In genomic region chr2:187547353-187547979, GRCh38 we compare ENCODE assay signal across 9 cellular contexts. TPM values are rescaled to one million over a fixed set of nuclear protein-coding genes. Genes with fewer than 3 reads are reported as not detected.
A peak's percentile ranks its signal among the peaks of the same experiment; 100 is the strongest.
DNase-seq lines count a peak whose midpoint lies in the region; ATAC-seq and TF ChIP-seq lines count a peak whose summit lies in the region.
"Had no signal": no experiment of that assay in that cellular context is flagged by ENCODE, and none has a peak within 500 bp of the region (broad histone marks: within the 10 kb centered on the region; RNA-seq: fewer than 3 reads in every experiment).

No MANE protein-coding gene starts in this region.

- CTCF ChIA-PET in activated CD4-positive, alpha-beta memory T cell treated with anti-CD3 and anti-CD28 coated beads, Interleukin-2, amount 10 ng/mL, durations not matched to agents 7 days and 5 days (lab: Charles Lee) = no interaction called here

- peaks cover 3% of the 10 kb centered on the region for H3K27me3 Mint-ChIP-seq in activated CD4-positive, alpha-beta memory T cell treated with anti-CD3 and anti-CD28 coated beads, Interleukin-2, amount 10 ng/mL, durations not matched to agents 7 days and 5 days

- no peak overlapping the region for H3K27ac Mint-ChIP-seq in activated CD4-positive, alpha-beta memory T cell treated with anti-CD3 and anti-CD28 coated beads, Interleukin-2, amount 10 ng/mL, durations not matched to agents 7 days and 5 days
- H3K27ac Mint-ChIP-seq: stimulated activated naive CD8-positive, alpha-beta T cell treated with anti-CD3 and anti-CD28 coated beads, Interleukin-15, Interleukin-2, amounts not matched to agents 100 ng/mL and 50 ng/mL, for 24 hours had no signal

- 10 to 12% methylated on average over 2 of the region's 2 CpGs for WGBS in lung, 2 donors

- no peaks in the 10 kb centered on the region for H3K36me3 Mint-ChIP-seq in activated CD4-positive, alpha-beta memory T cell treated with anti-CD3 and anti-CD28 coated beads, Interleukin-2, amount 10 ng/mL, durations not matched to agents 7 days and 5 days (ENCODE audit: low read depth)

- H3K36me3 ChIP-seq in lung (ENCODE audit: control insufficient read depth in 2 of 2, insufficient read depth in 2 of 2, low read length in 2 of 2) = no peaks in the 10 kb centered on the region

- ATAC-seq in lung (ENCODE audit: insufficient read depth, low FRiP score) = peak; percentile 70

- no peaks in the 10 kb centered on the region for H3K4me1 Mint-ChIP-seq in activated CD4-positive, alpha-beta memory T cell treated with anti-CD3 and anti-CD28 coated beads, Interleukin-2, amount 10 ng/mL, durations not matched to agents 7 days and 5 days

- TF ChIP-seq CTCF in AG09309 (IDR thresholded peaks at IDR 0.05; ENCODE audit: control insufficient read depth, insufficient read depth, low read depth, low read length, missing control alignments) (no peak), cardiac fibroblast (IDR thresholded peaks at IDR 0.05; ENCODE audit: low read depth, low read length) (no peak), lung (IDR thresholded peaks at IDR 0.05; ENCODE audit: control extremely low read depth, extremely low read depth) (no peak), dorsolateral prefrontal cortex (IDR thresholded peaks at IDR 0.05 in 54 of 56, conservative IDR thresholded peaks at IDR 0.05 in 2 of 56; ENCODE audit: low read depth in 1 of 56, partially characterized antibody in 56 of 56) (no peak)

- H3K27me3 ChIP-seq in lung (ENCODE audit: control insufficient read depth, insufficient read depth) (no peaks in the 10 kb centered on the region), dorsolateral prefrontal cortex (no peaks in the 10 kb centered on the region)

- DNase-seq in AG09309 (ENCODE audit: low read depth) (peak; percentile 67), M059J (ENCODE audit: low read depth) (peak; percentile 97), cardiac fibroblast (ENCODE audit: low read depth in 2 of 2) (peak; percentile 86 to 99), lung (ENCODE audit: low spot score) (peak; percentile 51), NCI-H1436 (lab: John Stamatoyannopoulos, UW) (no peak), dorsolateral prefrontal cortex (no peak)
- DNase-seq in activated CD8-positive, alpha-beta memory T cell treated with anti-CD3 and anti-CD28 coated beads for 24 hours = no peak
- no peak for DNase-seq in activated CD4-positive, alpha-beta memory T cell treated with anti-CD3 and anti-CD28 coated beads, Interleukin-2, amount 10 ng/mL, durations not matched to agents 7 days and 5 days

- H3K4me3 Mint-ChIP-seq in activated CD4-positive, alpha-beta memory T cell treated with anti-CD3 and anti-CD28 coated beads, Interleukin-2, amount 10 ng/mL, durations not matched to agents 7 days and 5 days = no peak overlapping the region
- H3K4me3 Mint-ChIP-seq: stimulated activated naive CD8-positive, alpha-beta T cell treated with anti-CD3 and anti-CD28 coated beads, Interleukin-15, Interleukin-2, amounts not matched to agents 100 ng/mL and 50 ng/mL, for 24 hours had no signal

- intact Hi-C loops in dorsolateral prefrontal cortex (cut with DNase I) = no loop called here

- H3K4me1 ChIP-seq in lung (ENCODE audit: control insufficient read depth in 2 of 2, insufficient read depth in 2 of 2, low read length in 2 of 2) = no peaks in the 10 kb centered on the region

- POLR2A ChIA-PET in activated CD4-positive, alpha-beta memory T cell treated with anti-CD3 and anti-CD28 coated beads, Interleukin-2, amount 10 ng/mL, durations not matched to agents 7 days and 5 days (lab: Charles Lee) = no interaction called here

- H3K9me3 Mint-ChIP-seq in activated CD4-positive, alpha-beta memory T cell treated with anti-CD3 and anti-CD28 coated beads, Interleukin-2, amount 10 ng/mL, durations not matched to agents 7 days and 5 days = no peaks in the 10 kb centered on the region
- H3K9me3 Mint-ChIP-seq: stimulated activated naive CD8-positive, alpha-beta T cell treated with anti-CD3 and anti-CD28 coated beads, Interleukin-15, Interleukin-2, amounts not matched to agents 100 ng/mL and 50 ng/mL, for 24 hours had no signal

- H3K4me3 ChIP-seq in AG09309 (ENCODE audit: control insufficient read depth, low read depth, low read length) (no peak overlapping the region), cardiac fibroblast (replicated peaks in 1 of 2; ENCODE audit: low read depth in 2 of 2, low read length in 2 of 2) (no peak overlapping the region), lung (no peak overlapping the region), dorsolateral prefrontal cortex (no peak overlapping the region)

- H3K9me3 ChIP-seq in lung (ENCODE audit: control insufficient read depth in 2 of 2, insufficient read depth in 1 of 2, low read length in 1 of 2) = no peaks in the 10 kb centered on the region

- H3K27ac ChIP-seq in lung (ENCODE audit: low read depth in 1 of 2, low read length in 1 of 2) (peak overlapping the region in 1 of 2 donors; percentile 63), dorsolateral prefrontal cortex (no peak overlapping the region)

RNA-seq across cellular contexts. Expression of gene TFPI, which starts 6.8 kb away (rescaled TPM):
- 74.7 and 113 TPM in 2 replicates for total RNA-seq in M059J (2014; rRNA removed; shearing (Covaris generic))
- total RNA-seq in lung = 100 to 1,000 TPM; 247 to 253 TPM
- 100 to 1,000 TPM; 169 to 227 TPM for polyA plus RNA-seq in lung
- total RNA-seq in activated CD4-positive, alpha-beta memory T cell treated with anti-CD3 and anti-CD28 coated beads, Interleukin-2, amount 10 ng/mL, durations not matched to agents 7 days and 5 days = not detected
- total RNA-seq in dorsolateral prefrontal cortex = 10 to 100 TPM in 6 of 120 experiments, 1 to 10 TPM in 114; 1.0 to 18.1 (median 4.2) TPM

Comparison
In these comparisons a context has a peak if more than half of its experiments do, and no peak if none do; other contexts are left out.
1. DNase-seq: peak in AG09309 (single experiment), M059J (single experiment), cardiac fibroblast (2 of 2) and lung (single experiment); none in activated CD8-positive, alpha-beta memory T cell treated with anti-CD3 and anti-CD28 coated beads for 24 hours (single experiment), activated CD4-positive, alpha-beta memory T cell treated with anti-CD3 and anti-CD28 coated beads, Interleukin-2, amount 10 ng/mL, durations not matched to agents 7 days and 5 days (single experiment), NCI-H1436 (single experiment) and dorsolateral prefrontal cortex (0 of 10).